ENCODE assay signal across 10 cellular contexts in genomic region chr10:119198438-119198837, GRCh38. TPM values are rescaled to one million over a fixed set of nuclear protein-coding genes. Genes with fewer than 3 reads are reported as not detected.
DNase-seq lines count a peak whose midpoint lies in the region; ATAC-seq and TF ChIP-seq lines count a peak whose summit lies in the region.
"Had no signal": no experiment of that assay in that cellular context is flagged by ENCODE, and none has a peak within 500 bp of the region (broad histone marks: within the 10 kb centered on the region; RNA-seq: fewer than 3 reads in every experiment).

No MANE protein-coding gene starts in this region.

- no peaks in the 10 kb centered on the region for H3K36me3 Mint-ChIP-seq in chondrocyte (ENCODE audit: low read depth)
- H3K36me3 Mint-ChIP-seq: naive thymus-derived CD4-positive, alpha-beta T cell had no signal

- H3K27me3 ChIP-seq in neutrophil = no peaks in the 10 kb centered on the region

- H3K27me3 Mint-ChIP-seq in chondrocyte (ENCODE audit: low read depth) = peaks cover 9% of the 10 kb centered on the region

- H3K27ac ChIP-seq in neutrophil = peak overlapping the region; percentile 50

- no peaks in the 10 kb centered on the region for H3K9me3 Mint-ChIP-seq in chondrocyte (ENCODE audit: low read depth)

- TF ChIP-seq CTCF in GM13976 (IDR thresholded peaks at IDR 0.05; ENCODE audit: borderline replicate concordance, control extremely low read depth, extremely low read depth, insufficient read depth, missing control alignments) (peak; percentile 50), chondrocyte (IDR thresholded peaks at IDR 0.05) (peak; percentile 62), neutrophil (IDR thresholded peaks at IDR 0.05) (no peak)

- H3K4me3 ChIP-seq in neutrophil (ENCODE audit: low read depth in 1 of 2, low read length in 1 of 2) = no peak overlapping the region

- H3K27ac Mint-ChIP-seq in chondrocyte (ENCODE audit: unreplicated experiment) = no peak overlapping the region

- no peak overlapping the region for H3K4me3 Mint-ChIP-seq in chondrocyte (ENCODE audit: unreplicated experiment)
- H3K4me3 Mint-ChIP-seq: naive thymus-derived CD4-positive, alpha-beta T cell had no signal

- DNase-seq in GM13976 (ENCODE audit: low spot score) = peak; percentile 49
- peak; percentile 53 for DNase-seq in OCI-M1 (lab: John Stamatoyannopoulos, UW)
- no peak for DNase-seq in chondrocyte (ENCODE audit: low spot score)
- DNase-seq in HuH-7 (ENCODE audit: low spot score) = no peak
- DNase-seq: NCI-H345 had no signal

- H3K9me3 ChIP-seq in neutrophil = no peaks in the 10 kb centered on the region

- ATAC-seq in GM21390 (IDR thresholded peaks at IDR 0.05; ENCODE audit: unreplicated experiment) (no peak), HG03439 (IDR thresholded peaks at IDR 0.05; ENCODE audit: unreplicated experiment) (no peak), GM19328 (IDR thresholded peaks at IDR 0.05; ENCODE audit: unreplicated experiment) (no peak)

- peaks cover 7% of the 10 kb centered on the region for H3K4me1 Mint-ChIP-seq in chondrocyte (ENCODE audit: low read depth)

- in situ Hi-C loops in GM13976 (cut with MboI; ENCODE audit: low sequenced_read_pairs, unreplicated experiment) = loop anchor here (10.0 kb wide), 1 partner anchor 216 kb away; no protein-coding TSS in a partner anchor

- H3K36me3 ChIP-seq in neutrophil = no peaks in the 10 kb centered on the region

- H3K4me1 ChIP-seq in neutrophil (ENCODE audit: control insufficient read depth in 1 of 2, insufficient read depth in 1 of 2, low read depth in 1 of 2, low read length in 1 of 2) = peaks cover 12 to 22% of the 10 kb centered on the region in 2 experiments

RNA-seq across cellular contexts. Expression of gene GRK5, which starts 8.9 kb away (rescaled TPM):
- 11.7 to 16.4 TPM (median 15.7 TPM) in 3 replicates for total RNA-seq in chondrocyte

RNA-seq across cellular contexts. Expression of gene PRDX3, which starts 19.8 kb away (rescaled TPM):
- total RNA-seq in chondrocyte = 78.6 to 85.0 TPM (median 79.2 TPM) in 3 replicates

RNA-seq across cellular contexts. Expression of gene SFXN4, which starts 32.9 kb away (rescaled TPM):
- 12.8 to 13.9 TPM (median 13.9 TPM) in 3 replicates for total RNA-seq in chondrocyte

Comparison
In these comparisons a context has a peak if more than half of its experiments do, and no peak if none do; other contexts are left out.
1. DNase-seq: peak in GM13976 (single experiment) and OCI-M1 (single experiment); none in chondrocyte (single experiment) and HuH-7 (single experiment).